23 cellular contexts compared by ENCODE assay signal in the genomic region with DNA sequence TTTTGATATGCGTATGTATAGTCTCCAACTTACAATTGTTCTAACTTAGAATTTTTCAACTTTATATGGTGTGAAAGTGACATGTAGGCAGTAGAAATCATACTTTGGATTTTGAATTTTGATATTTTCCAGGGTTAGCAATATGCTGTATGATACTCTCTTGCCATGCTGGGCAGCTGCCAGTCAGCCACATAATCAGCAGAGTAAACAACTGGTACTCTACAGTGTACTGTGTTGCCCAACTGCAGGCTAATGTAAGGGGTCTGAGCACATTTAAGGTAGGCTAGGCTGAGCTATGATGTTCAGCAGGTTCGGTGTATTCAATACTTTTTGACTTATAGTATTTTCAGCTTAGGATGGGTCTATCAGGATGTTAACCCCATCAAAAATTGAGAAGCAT.
"Had no signal": no experiment of that assay in that cellular context is flagged by ENCODE, and none has a peak within 500 bp of the region (broad histone marks: within the 10 kb centered on the region; RNA-seq: fewer than 3 reads in every experiment).

No MANE protein-coding gene starts in this region.

- DNase-seq: activated CD4-positive, alpha-beta memory T cell treated with anti-CD3 and anti-CD28 coated beads for 36 hours; activated CD4-positive, alpha-beta T cell treated with anti-CD3 and anti-CD28 coated beads for 36 hours; activated effector memory CD4-positive, alpha-beta T cell treated with Interleukin-2 at 50 U/mL for 16 hours; activated naive CD4-positive, alpha-beta T cell treated with anti-CD3 and anti-CD28 coated beads, Interleukin-2, amount 50 U/mL, for 16 hours; activated naive CD8-positive, alpha-beta T cell treated with anti-CD3 and anti-CD28 coated beads, Interleukin-2, amount 50 U/mL, for 24 hours; activated T-cell treated with anti-CD3 and anti-CD28 coated beads, Interleukin-2, amount 50 U/mL, for 72 hours; cerebellar nuclear complex; glutamatergic neuron; immature natural killer cell; left ventricle myocardium inferior; right cardiac atrium; stimulated activated CD4-positive, alpha-beta T cell treated with anti-CD3 and anti-CD28 coated beads, Interleukin-12 subunit alpha, Interleukin-12 subunit beta, amount 100 ng/mL, for 4 hours; stimulated activated CD4-positive, alpha-beta T cell treated with anti-CD3 and anti-CD28 coated beads, Interleukin-4, amount 100 ng/mL, for 4 hours; stimulated activated naive CD8-positive, alpha-beta T cell treated with anti-CD3 and anti-CD28 coated beads, Interleukin-15, Interleukin-2, amounts not matched to agents 100 U/mL and 50 U/mL, for 24 hours; substantia nigra; T-helper 9 cell; thyroid gland had no signal

- H3K4me1 ChIP-seq: parathyroid adenoma, thyroid gland had no signal

- H3K27ac ChIP-seq: coronary artery, esophagus muscularis mucosa, hepatocyte, left ventricle myocardium inferior, parathyroid adenoma, thyroid gland had no signal

- H3K36me3 ChIP-seq: esophagus muscularis mucosa, left ventricle myocardium inferior, thyroid gland had no signal

- H2AFZ ChIP-seq: hepatocyte, parathyroid adenoma had no signal

- H3K27me3 ChIP-seq: esophagus muscularis mucosa, hepatocyte, thyroid gland had no signal

- H3K79me2 ChIP-seq: hepatocyte, parathyroid adenoma had no signal

- H3K4me2 ChIP-seq: hepatocyte had no signal

- H3K4me3 ChIP-seq: coronary artery, esophagus muscularis mucosa, hepatocyte, left ventricle myocardium inferior, thyroid gland had no signal

- ATAC-seq: activated CD4-positive, alpha-beta T cell treated with anti-CD3 and anti-CD28 coated beads for 36 hours; activated naive CD8-positive, alpha-beta T cell treated with anti-CD3 and anti-CD28 coated beads, Interleukin-2, amount 50 U/mL, for 24 hours; activated T-cell treated with anti-CD3 and anti-CD28 coated beads, Interleukin-2, amount 50 U/mL, for 72 hours; natural killer cell treated with Interleukin-12 subunit alpha and Interleukin-12 subunit beta and Interleukin-15 and Interleukin-18, amount 100 ng/mL, for 72 hours; right cardiac atrium; stimulated activated naive CD8-positive, alpha-beta T cell treated with anti-CD3 and anti-CD28 coated beads, Interleukin-15, Interleukin-2, amounts not matched to agents 100 U/mL and 50 U/mL, for 24 hours; WTC11 had no signal

- H3K9me3 ChIP-seq: esophagus muscularis mucosa, left ventricle myocardium inferior, thyroid gland had no signal
